Comparison of ENCODE assay signal across 25 cellular contexts in genomic region chr12:131267576-131267975, GRCh38.
DNase-seq lines count a peak whose midpoint lies in the region; ATAC-seq, FAIRE-seq and TF ChIP-seq lines count a peak whose summit lies in the region.
"Had no signal": no experiment of that assay in that cellular context is flagged by ENCODE, and none has a peak within 500 bp of the region (broad histone marks: within the 10 kb centered on the region; RNA-seq: fewer than 3 reads in every experiment).

No MANE protein-coding gene starts in this region.

- H3K27ac ChIP-seq in HCT116 (ENCODE audit: low read depth, low read length): no peak overlapping the region; the same call in 1 of the 2 replicates
- H3K27ac ChIP-seq in K562 (ENCODE audit: extremely low read depth, low read depth, low read length): peak overlapping the region; percentile 48; the same call in 1 of the 3 replicates
- no peak overlapping the region for H3K27ac ChIP-seq in kidney (ENCODE audit: low read depth in 2 of 2, low read length in 2 of 2)
- peak overlapping the region; percentile 41 to 53 (median 46) for H3K27ac ChIP-seq in sigmoid colon
- H3K27ac ChIP-seq: BLaER1 treated with 17β-estradiol and CSF1 and Interleukin-3, amounts not matched to agents 10 nM and 100 nM; GM23248; HL-60 had no signal

- RAD21 ChIA-PET in HCT116 (lab: Charles Lee; ENCODE audit: low non-redundant PET in 1 of 2, low total read pairs in 2 of 2, uncharacterized antibody in 2 of 2, unreplicated experiment in 2 of 2): no interaction called here

- no peaks in the 10 kb centered on the region for H3K9me3 Mint-ChIP-seq in activated CD8-positive, alpha-beta T cell treated with anti-CD3 and anti-CD28 coated beads for 36 hours
- H3K9me3 Mint-ChIP-seq in natural killer cell treated with Interleukin-12 subunit alpha and Interleukin-12 subunit beta and Interleukin-15 and Interleukin-18, amount 100 ng/mL, for 72 hours: no peaks in the 10 kb centered on the region
- H3K9me3 Mint-ChIP-seq: CD4-positive, alpha-beta memory T cell; H9 had no signal

- ATAC-seq in HCT116 (no peak), K562 (no peak)
- no peak for ATAC-seq in activated CD8-positive, alpha-beta T cell treated with anti-CD3 and anti-CD28 coated beads for 36 hours
- ATAC-seq in natural killer cell treated with Interleukin-12 subunit alpha and Interleukin-12 subunit beta and Interleukin-15 and Interleukin-18, amount 100 ng/mL, for 72 hours: no peak
- ATAC-seq: GM12878, HepG2, Panc1 had no signal

- H4K20me1 ChIP-seq in HCT116 (ENCODE audit: insufficient read depth) (no peaks in the 10 kb centered on the region), K562 (replicated peaks; ENCODE audit: control insufficient read depth, insufficient read depth, low read length) (no peaks in the 10 kb centered on the region)

- H3K4me3 Mint-ChIP-seq in activated CD8-positive, alpha-beta T cell treated with anti-CD3 and anti-CD28 coated beads for 36 hours: no peak overlapping the region
- no peak overlapping the region for H3K4me3 Mint-ChIP-seq in natural killer cell treated with Interleukin-12 subunit alpha and Interleukin-12 subunit beta and Interleukin-15 and Interleukin-18, amount 100 ng/mL, for 72 hours
- H3K4me3 Mint-ChIP-seq: CD4-positive, alpha-beta memory T cell; H9 had no signal

- TF ChIP-seq CTCF in HCT116 (IDR thresholded peaks at IDR 0.05 in 2 of 3, conservative IDR thresholded peaks at IDR 0.05 in 1 of 3; ENCODE audit: borderline replicate concordance in 1 of 3, insufficient read depth in 1 of 3, low read depth in 2 of 3, low read length in 2 of 3) (no peak), K562 (IDR thresholded peaks at IDR 0.05 in 2 of 3, conservative IDR thresholded peaks at IDR 0.05 in 1 of 3; ENCODE audit: insufficient read depth in 2 of 3, low read depth in 1 of 3, low read length in 3 of 3) (no peak), kidney (IDR thresholded peaks at IDR 0.05; ENCODE audit: borderline replicate concordance, extremely low read depth, insufficient read depth) (no peak), sigmoid colon (IDR thresholded peaks at IDR 0.05) (no peak)
- no peak for TF ChIP-seq CTCF in activated CD8-positive, alpha-beta T cell treated with anti-CD3 and anti-CD28 coated beads for 36 hours (IDR thresholded peaks at IDR 0.05)

- DNase-seq in HCT116 (ENCODE audit: low read depth, low spot score) (no peak), K562 (ENCODE audit: extremely low read depth in 1 of 4, low spot score in 3 of 4) (no peak), kidney (peak; percentile 49), sigmoid colon (no peak), mesenteric fat pad (ENCODE audit: low spot score) (no peak)
- DNase-seq in activated CD8-positive, alpha-beta T cell treated with anti-CD3 and anti-CD28 coated beads for 36 hours: no peak
- DNase-seq in natural killer cell treated with Interleukin-12 subunit alpha and Interleukin-12 subunit beta and Interleukin-15 and Interleukin-18, amount 100 ng/mL, for 72 hours (ENCODE audit: low spot score): no peak
- DNase-seq: Caco-2; CD4-positive, alpha-beta memory T cell; DND-41; H9; KBM-7; NCI-H1092 treated with DMSO at 0.1 percent for 48 hours; NCI-H1436 treated with DMSO at 0.1 percent for 48 hours; NCI-H2029; NCI-H345; NCI-H524; NCI-H774; NK-92 treated with Interleukin-12 subunit alpha and Interleukin-12 subunit beta, amount 100 ng/mL, for 24 hours had no signal

- FAIRE-seq in K562 (lab: Jason Lieb, UNC) (no peak), kidney (lab: Jason Lieb, UNC) (no peak)
- FAIRE-seq: GM12878, HepG2 had no signal

- H3K9me3 ChIP-seq in HCT116 (ENCODE audit: control insufficient read depth in 1 of 2, insufficient read depth in 1 of 2, low read depth in 1 of 2, low read length in 2 of 2): no peaks in the 10 kb centered on the region
- H3K9me3 ChIP-seq in K562 (replicated peaks; ENCODE audit: control insufficient read depth, insufficient read depth, low read depth, low read length): no peaks in the 10 kb centered on the region
- no peaks in the 10 kb centered on the region for H3K9me3 ChIP-seq in kidney (ENCODE audit: control insufficient read depth in 1 of 2, low read length in 2 of 2)
- no peaks in the 10 kb centered on the region for H3K9me3 ChIP-seq in sigmoid colon
- H3K9me3 ChIP-seq: BLaER1 treated with 17β-estradiol and CSF1 and Interleukin-3, amounts not matched to agents 10 nM and 100 nM; Caco-2 had no signal

- no peaks in the 10 kb centered on the region for H3K9me2 ChIP-seq in HCT116 (ENCODE audit: insufficient read depth)

- POLR2A ChIA-PET in HCT116 (lab: Charles Lee): no interaction called here
- POLR2A ChIA-PET in K562 (lab: Yijun Ruan, JAX): interaction anchor here (0.5 kb wide), 1 partner anchor 261 kb away, joined by 4 read pairs; no protein-coding TSS in a partner anchor
- POLR2A ChIA-PET in activated CD8-positive, alpha-beta T cell treated with anti-CD3 and anti-CD28 coated beads for 36 hours (lab: Charles Lee): no interaction called here

- 0 out of 2 replicates have a peak overlapping the region, but pooled peaks have one; percentile 13 for H3K9ac ChIP-seq in HCT116 (ENCODE audit: low read length)
- H3K9ac ChIP-seq in K562 (ENCODE audit: insufficient read depth in 1 of 2, low read depth in 2 of 2, low read length in 2 of 2): no peak overlapping the region
- no peak overlapping the region for H3K9ac ChIP-seq in kidney (ENCODE audit: low read length in 2 of 2)
- H3K9ac ChIP-seq: BLaER1 treated with 17β-estradiol and CSF1 and Interleukin-3, amounts not matched to agents 10 nM and 100 nM; GM23248 had no signal

- H3K9me1 ChIP-seq in K562 (ENCODE audit: control insufficient read depth, insufficient read depth, low read length): no peaks in the 10 kb centered on the region

- H3K4me2 ChIP-seq in HCT116 (ENCODE audit: low read length) (peak overlapping the region; percentile 53), K562 (ENCODE audit: insufficient read depth, low read length) (peak overlapping the region; percentile 38; the same call in 1 of the 2 replicates)
- H3K4me2 ChIP-seq: BLaER1 treated with 17β-estradiol and CSF1 and Interleukin-3, amounts not matched to agents 10 nM and 100 nM had no signal

- H3K27ac Mint-ChIP-seq in activated CD8-positive, alpha-beta T cell treated with anti-CD3 and anti-CD28 coated beads for 36 hours: no peak overlapping the region
- no peak overlapping the region for H3K27ac Mint-ChIP-seq in natural killer cell treated with Interleukin-12 subunit alpha and Interleukin-12 subunit beta and Interleukin-15 and Interleukin-18, amount 100 ng/mL, for 72 hours
- H3K27ac Mint-ChIP-seq: CD4-positive, alpha-beta memory T cell; H9 had no signal

- no peak overlapping the region for H3K4me3 ChIP-seq in HCT116 (replicated peaks in 1 of 2; ENCODE audit: low read depth in 1 of 2, low read length in 2 of 2)
- no peak overlapping the region for H3K4me3 ChIP-seq in K562
- H3K4me3 ChIP-seq in kidney (ENCODE audit: low read length in 2 of 2): no peak overlapping the region
- H3K4me3 ChIP-seq in sigmoid colon: no peak overlapping the region
- H3K4me3 ChIP-seq: BLaER1 treated with 17β-estradiol and CSF1 and Interleukin-3, amounts not matched to agents 10 nM and 100 nM; GM12878; GM23248 had no signal

- peaks cover 2 to 8% of the 10 kb centered on the region in 2 experiments; a peak in 3 of 4 replicates for H3K4me1 ChIP-seq in HCT116 (ENCODE audit: control insufficient read depth in 1 of 2, insufficient read depth in 2 of 2, low read length in 2 of 2)
- peaks cover 8 to 29% of the 10 kb centered on the region in 2 experiments; a peak in 4 of 5 replicates for H3K4me1 ChIP-seq in K562 (replicated peaks in 1 of 2; ENCODE audit: control insufficient read depth in 2 of 2, insufficient read depth in 2 of 2, low read length in 2 of 2)
- peaks cover 0 to 2% of the 10 kb centered on the region in 2 donors for H3K4me1 ChIP-seq in kidney (ENCODE audit: control insufficient read depth in 1 of 2, insufficient read depth in 1 of 2, low read depth in 1 of 2, low read length in 2 of 2)
- H3K4me1 ChIP-seq in sigmoid colon: peaks cover 0 to 6% (median 3%) of the 10 kb centered on the region in 4 donors
- H3K4me1 ChIP-seq: Caco-2 had no signal

- H3K36me3 Mint-ChIP-seq in activated CD8-positive, alpha-beta T cell treated with anti-CD3 and anti-CD28 coated beads for 36 hours (ENCODE audit: low read depth): no peaks in the 10 kb centered on the region
- H3K36me3 Mint-ChIP-seq in natural killer cell treated with Interleukin-12 subunit alpha and Interleukin-12 subunit beta and Interleukin-15 and Interleukin-18, amount 100 ng/mL, for 72 hours: no peaks in the 10 kb centered on the region
- H3K36me3 Mint-ChIP-seq: CD4-positive, alpha-beta memory T cell had no signal

- CTCF ChIA-PET in HCT116 (lab: Charles Lee): interaction anchor here (1.0 kb wide), 1 partner anchor 134 kb away, joined by 3 read pairs; no protein-coding TSS in a partner anchor
- CTCF ChIA-PET in K562 (lab: Yijun Ruan, JAX; ENCODE audit: low intra/inter-chr PET ratio): no interaction called here
- CTCF ChIA-PET in activated CD8-positive, alpha-beta T cell treated with anti-CD3 and anti-CD28 coated beads for 36 hours (lab: Charles Lee): no interaction called here

- H3K36me3 ChIP-seq in HCT116 (ENCODE audit: control insufficient read depth in 1 of 2, insufficient read depth in 2 of 2, low read length in 2 of 2) (no peaks in the 10 kb centered on the region), K562 (ENCODE audit: control insufficient read depth, insufficient read depth, low read length) (no peaks in the 10 kb centered on the region), kidney (ENCODE audit: control insufficient read depth in 1 of 2, insufficient read depth in 2 of 2, low read length in 2 of 2) (no peaks in the 10 kb centered on the region), sigmoid colon (no peaks in the 10 kb centered on the region)
- H3K36me3 ChIP-seq: BLaER1 treated with 17β-estradiol and CSF1 and Interleukin-3, amounts not matched to agents 10 nM and 100 nM had no signal

- TF ChIP-seq EP300 in K562 (IDR thresholded peaks at IDR 0.05; ENCODE audit: low read length): no peak
- no peak for TF ChIP-seq EP300 in sigmoid colon (IDR thresholded peaks at IDR 0.05)

- intact Hi-C loops in HCT116 (cut with micrococcal nuclease): no loop called here
- intact Hi-C loops in K562 (cut with micrococcal nuclease): no loop called here
- intact Hi-C loops in kidney (cut with DNase I): no loop called here
- intact Hi-C loops in sigmoid colon (cut with DNase I): no loop called here
- intact Hi-C loops in activated CD8-positive, alpha-beta T cell treated with anti-CD3 and anti-CD28 coated beads for 36 hours (cut with micrococcal nuclease): no loop called here

- TF ChIP-seq RAD21 in HCT116 (IDR thresholded peaks at IDR 0.05; ENCODE audit: low read depth) (no peak), K562 (CRISPR knock-in tag; conservative IDR thresholded peaks at IDR 0.05 in 1 of 2, IDR thresholded peaks at IDR 0.05 in 1 of 2) (no peak)

- in situ Hi-C loops in K562 (cut with MboI): no loop called here

- BruUV-seq in HCT116 (replicated peaks; lab: Mats Ljungman, UMichigan): no TSS peak
- BruUV-seq in K562 (replicated peaks; lab: Mats Ljungman, UMichigan): no TSS peak

- H3K27me3 Mint-ChIP-seq in activated CD8-positive, alpha-beta T cell treated with anti-CD3 and anti-CD28 coated beads for 36 hours: no peaks in the 10 kb centered on the region
- H3K27me3 Mint-ChIP-seq in natural killer cell treated with Interleukin-12 subunit alpha and Interleukin-12 subunit beta and Interleukin-15 and Interleukin-18, amount 100 ng/mL, for 72 hours: no peaks in the 10 kb centered on the region
- H3K27me3 Mint-ChIP-seq: CD4-positive, alpha-beta memory T cell had no signal

- no peaks in the 10 kb centered on the region for H3K4me1 Mint-ChIP-seq in activated CD8-positive, alpha-beta T cell treated with anti-CD3 and anti-CD28 coated beads for 36 hours (ENCODE audit: low read depth)
- H3K4me1 Mint-ChIP-seq in natural killer cell treated with Interleukin-12 subunit alpha and Interleukin-12 subunit beta and Interleukin-15 and Interleukin-18, amount 100 ng/mL, for 72 hours (ENCODE audit: low read depth in 2 of 2): no peaks in the 10 kb centered on the region
- H3K4me1 Mint-ChIP-seq: CD4-positive, alpha-beta memory T cell had no signal

- TF ChIP-seq POLR2A in HCT116 (IDR thresholded peaks at IDR 0.05; ENCODE audit: borderline replicate concordance, extremely low read depth, insufficient read depth, insufficient read length): no peak
- no peak for TF ChIP-seq POLR2A in K562 (conservative IDR thresholded peaks at IDR 0.05)
- TF ChIP-seq POLR2A in sigmoid colon (IDR thresholded peaks at IDR 0.05): no peak

- WGBS in K562 (ENCODE audit: insufficient coverage, low coverage, missing lambda C conversion rate): 64% methylated on average over 3 of the region's 3 CpGs
- WGBS in sigmoid colon, 2 donors: 94 to 97% methylated on average over 3 of the region's 3 CpGs

- H2AFZ ChIP-seq in HCT116 (ENCODE audit: low read depth, low read length, poor library complexity, severe bottlenecking) (peak overlapping the region; percentile 48), K562 (ENCODE audit: low read depth, low read length) (peak overlapping the region; percentile 92)
- H2AFZ ChIP-seq: GM23248 had no signal

- no peaks in the 10 kb centered on the region for H3K79me2 ChIP-seq in HCT116 (ENCODE audit: insufficient read depth, low read length)
- no peaks in the 10 kb centered on the region for H3K79me2 ChIP-seq in K562 (ENCODE audit: control insufficient read depth, insufficient read depth, low read length)

- H3K27me3 ChIP-seq in HCT116 (ENCODE audit: insufficient read depth, low read length) (no peaks in the 10 kb centered on the region), K562 (ENCODE audit: control insufficient read depth in 2 of 2, insufficient read depth in 2 of 2, low read length in 2 of 2) (no peaks in the 10 kb centered on the region), sigmoid colon (no peaks in the 10 kb centered on the region)
- H3K27me3 ChIP-seq: BLaER1 treated with 17β-estradiol and CSF1 and Interleukin-3, amounts not matched to agents 10 nM and 100 nM had no signal

Comparison
In these comparisons a context has a peak if more than half of its experiments do, and no peak if none do; other contexts are left out.
1. H3K27ac ChIP-seq: peak in K562 (single experiment) and sigmoid colon (4 of 4); none in HCT116 (single experiment) and kidney (0 of 2).